ENCODE assay signal across 16 cellular contexts in genomic region chr1:234774971-234775370, GRCh38.
DNase-seq lines count a peak whose midpoint lies in the region; ATAC-seq and TF ChIP-seq lines count a peak whose summit lies in the region.
"Had no signal": no experiment of that assay in that cellular context is flagged by ENCODE, and none has a peak within 500 bp of the region (broad histone marks: within the 10 kb centered on the region; RNA-seq: fewer than 3 reads in every experiment).

No MANE protein-coding gene starts in this region.

- H3K36me3 Mint-ChIP-seq in T-helper 2 cell treated with Interferon-gamma antibody and Interleukin-4, amounts not matched to agents 5 μg/mL and 100 μg/mL, for 36 hours (ENCODE audit: low read depth): peaks cover 2% of the 10 kb centered on the region
- H3K36me3 Mint-ChIP-seq in osteocyte (ENCODE audit: unreplicated experiment): no peaks in the 10 kb centered on the region

- no peak overlapping the region for H3K4me3 ChIP-seq in choroid plexus epithelial cell (ENCODE audit: low read depth, low read length)
- H3K4me3 ChIP-seq: skin epidermis, suprapubic skin had no signal

- TF ChIP-seq CTCF in choroid plexus epithelial cell (conservative IDR thresholded peaks at IDR 0.05; ENCODE audit: low read depth, low read length) (no peak), osteocyte (IDR thresholded peaks at IDR 0.05) (no peak)

- no peak for ATAC-seq in GM19395 (IDR thresholded peaks at IDR 0.05; ENCODE audit: unreplicated experiment)
- no peak for ATAC-seq in GM18868 (IDR thresholded peaks at IDR 0.05; ENCODE audit: unreplicated experiment)
- no peak for ATAC-seq in HG02588 (IDR thresholded peaks at IDR 0.05; ENCODE audit: unreplicated experiment)
- ATAC-seq: T-helper 17 cell had no signal

- DNase-seq in T-helper 2 cell treated with Interferon-gamma antibody and Interleukin-4, amounts not matched to agents 5 μg/mL and 100 μg/mL, for 36 hours (ENCODE audit: low spot score): peak; percentile 4
- DNase-seq in T-helper 2 cell (no peak), LHCN-M2 (ENCODE audit: low read depth) (peak; percentile 88), choroid plexus epithelial cell (ENCODE audit: low read depth) (peak; percentile 86), osteocyte (ENCODE audit: extremely low spot score, unreplicated experiment) (peak; percentile 48)
- DNase-seq: activated naive CD4-positive, alpha-beta T cell treated with Interleukin-2 at 50 U/mL for 16 hours; NCI-H1105 treated with DMSO at 0.1 percent for 48 hours; NCI-H446; OCI-M1; T-helper 17 cell had no signal

- peaks cover 4% of the 10 kb centered on the region for H3K9me3 Mint-ChIP-seq in T-helper 2 cell treated with Interferon-gamma antibody and Interleukin-4, amounts not matched to agents 5 μg/mL and 100 μg/mL, for 36 hours
- no peaks in the 10 kb centered on the region for H3K9me3 Mint-ChIP-seq in osteocyte (ENCODE audit: unreplicated experiment)
- H3K9me3 Mint-ChIP-seq: central memory CD8-positive, alpha-beta T cell had no signal

- no peak overlapping the region for H3K27ac Mint-ChIP-seq in T-helper 2 cell treated with Interferon-gamma antibody and Interleukin-4, amounts not matched to agents 5 μg/mL and 100 μg/mL, for 36 hours
- H3K27ac Mint-ChIP-seq in osteocyte (ENCODE audit: unreplicated experiment): no peak overlapping the region

- H3K4me1 Mint-ChIP-seq in T-helper 2 cell treated with Interferon-gamma antibody and Interleukin-4, amounts not matched to agents 5 μg/mL and 100 μg/mL, for 36 hours (ENCODE audit: low read depth): peaks cover 31% of the 10 kb centered on the region
- peaks cover 30% of the 10 kb centered on the region for H3K4me1 Mint-ChIP-seq in osteocyte (ENCODE audit: unreplicated experiment)

- no peaks in the 10 kb centered on the region for H3K27me3 Mint-ChIP-seq in T-helper 2 cell treated with Interferon-gamma antibody and Interleukin-4, amounts not matched to agents 5 μg/mL and 100 μg/mL, for 36 hours (ENCODE audit: low read depth)
- no peaks in the 10 kb centered on the region for H3K27me3 Mint-ChIP-seq in osteocyte (ENCODE audit: unreplicated experiment)
- H3K27me3 Mint-ChIP-seq: central memory CD8-positive, alpha-beta T cell; T-helper 17 cell had no signal

- H3K4me3 Mint-ChIP-seq in T-helper 2 cell treated with Interferon-gamma antibody and Interleukin-4, amounts not matched to agents 5 μg/mL and 100 μg/mL, for 36 hours: no peak overlapping the region
- H3K4me3 Mint-ChIP-seq in osteocyte (ENCODE audit: unreplicated experiment): no peak overlapping the region
- H3K4me3 Mint-ChIP-seq: central memory CD8-positive, alpha-beta T cell; T-helper 17 cell had no signal

Comparison
In these comparisons a context has a peak if more than half of its experiments do, and no peak if none do; other contexts are left out.
1. DNase-seq: peak in T-helper 2 cell treated with Interferon-gamma antibody and Interleukin-4, amounts not matched to agents 5 μg/mL and 100 μg/mL, for 36 hours (single experiment), LHCN-M2 (single experiment), choroid plexus epithelial cell (single experiment) and osteocyte (single experiment); none in T-helper 2 cell (0 of 5).